Comparison of ENCODE assay signal across 8 cellular contexts in the genomic region with DNA sequence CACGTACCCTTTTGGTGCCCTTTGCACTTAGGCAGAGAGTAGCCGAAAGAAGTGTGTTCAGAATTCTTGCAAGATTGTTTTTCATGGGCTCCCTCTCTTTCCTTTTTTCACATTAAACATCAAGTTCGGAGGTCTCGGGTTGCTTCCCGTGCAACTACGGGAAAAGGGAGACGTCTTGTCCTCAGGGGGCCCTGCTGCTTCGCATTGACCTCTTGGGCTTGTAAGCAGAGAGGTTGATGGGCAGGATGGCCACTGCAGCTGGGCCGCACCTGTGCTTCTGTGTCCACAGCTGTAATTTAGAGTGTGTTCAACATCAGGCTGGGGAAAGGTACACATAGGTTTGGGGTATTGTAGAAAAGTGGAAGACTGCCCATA.
DNase-seq lines count a peak whose midpoint lies in the region; ATAC-seq and TF ChIP-seq lines count a peak whose summit lies in the region.

No MANE protein-coding gene starts in this region.

- no peaks in the 10 kb centered on the region for H3K9me3 Mint-ChIP-seq in Caco-2 (ENCODE audit: unreplicated experiment)
- no peaks in the 10 kb centered on the region for H3K9me3 Mint-ChIP-seq in activated CD4-positive, alpha-beta memory T cell treated with anti-CD3 and anti-CD28 coated beads for 36 hours

- no peak overlapping the region for H4K12ac ChIP-seq in trophoblast cell (ENCODE audit: low read depth, low read length)

- H3K79me1 ChIP-seq in trophoblast cell (ENCODE audit: low read length) = peaks cover 8% of the 10 kb centered on the region

- peak overlapping the region; percentile 94 for H4K8ac ChIP-seq in trophoblast cell (ENCODE audit: low read depth, low read length)

- ATAC-seq in gastroesophageal sphincter (no peak), HG03457 (IDR thresholded peaks at IDR 0.05; ENCODE audit: unreplicated experiment) (no peak)

- peak overlapping the region; percentile 71 for H2AFZ ChIP-seq in trophoblast cell (ENCODE audit: insufficient read depth, low read length, poor library complexity)

- CTCF ChIA-PET in Caco-2 (lab: Charles Lee) = no interaction called here
- CTCF ChIA-PET in activated CD4-positive, alpha-beta memory T cell treated with anti-CD3 and anti-CD28 coated beads for 36 hours (lab: Charles Lee) = no interaction called here

- H3K9me3 ChIP-seq in Caco-2 = no peaks in the 10 kb centered on the region
- H3K9me3 ChIP-seq in gastroesophageal sphincter = no peaks in the 10 kb centered on the region
- H3K9me3 ChIP-seq in trophoblast cell (ENCODE audit: insufficient read depth, low read depth, low read length) = no peaks in the 10 kb centered on the region

- 64 to 75% methylated on average over 7 to 9 of the region's 9 CpGs for WGBS in gastroesophageal sphincter (ENCODE audit: low coverage in 1 of 2), 2 donors
- WGBS in trophoblast cell (ENCODE audit: extremely low coverage, insufficient coverage, insufficient read length) = no CpG with 5 or more reads among the region's 9 CpGs

- peak overlapping the region; percentile 79 for H3K4me3 Mint-ChIP-seq in Caco-2 (ENCODE audit: unreplicated experiment)
- H3K4me3 Mint-ChIP-seq in activated CD4-positive, alpha-beta memory T cell treated with anti-CD3 and anti-CD28 coated beads for 36 hours = no peak overlapping the region

- TF ChIP-seq CTCF in Caco-2 (IDR thresholded peaks at IDR 0.05; ENCODE audit: insufficient read depth in 1 of 2, low read depth in 1 of 2, low read length in 1 of 2, severe bottlenecking in 1 of 2, unreplicated experiment in 1 of 2) (no peak), VCaP (conservative IDR thresholded peaks at IDR 0.05) (no peak), gastroesophageal sphincter (IDR thresholded peaks at IDR 0.05) (no peak)

- no peaks in the 10 kb centered on the region for H3K36me3 ChIP-seq in Caco-2 (ENCODE audit: control insufficient read depth, insufficient read depth, low read length)
- no peaks in the 10 kb centered on the region for H3K36me3 ChIP-seq in gastroesophageal sphincter
- no peaks in the 10 kb centered on the region for H3K36me3 ChIP-seq in trophoblast cell (ENCODE audit: control insufficient read depth in 1 of 2, insufficient read depth in 2 of 2, low read length in 2 of 2)

- peak overlapping the region; percentile 91 for H3K27ac Mint-ChIP-seq in Caco-2 (ENCODE audit: unreplicated experiment)
- no peak overlapping the region for H3K27ac Mint-ChIP-seq in activated CD4-positive, alpha-beta memory T cell treated with anti-CD3 and anti-CD28 coated beads for 36 hours

- peaks cover 13% of the 10 kb centered on the region for H3K4me1 Mint-ChIP-seq in Caco-2 (ENCODE audit: low read depth, unreplicated experiment)
- H3K4me1 Mint-ChIP-seq in activated CD4-positive, alpha-beta memory T cell treated with anti-CD3 and anti-CD28 coated beads for 36 hours (ENCODE audit: low read depth) = peaks cover 4% of the 10 kb centered on the region

- H3K27me3 ChIP-seq in Caco-2 (replicated peaks; ENCODE audit: control insufficient read depth, insufficient read depth, low read length) (no peaks in the 10 kb centered on the region), gastroesophageal sphincter (no peaks in the 10 kb centered on the region), trophoblast cell (ENCODE audit: insufficient read depth, low read length) (no peaks in the 10 kb centered on the region)

- no peak overlapping the region for H3K23ac ChIP-seq in trophoblast cell (ENCODE audit: low read length)

- H3K14ac ChIP-seq in trophoblast cell (ENCODE audit: low read length) = no peak overlapping the region

- H3K36me3 Mint-ChIP-seq in Caco-2 (ENCODE audit: insufficient read depth, unreplicated experiment) = peaks cover 7% of the 10 kb centered on the region
- H3K36me3 Mint-ChIP-seq in activated CD4-positive, alpha-beta memory T cell treated with anti-CD3 and anti-CD28 coated beads for 36 hours = no peaks in the 10 kb centered on the region

- peaks cover 2% of the 10 kb centered on the region for H3K79me2 ChIP-seq in trophoblast cell (ENCODE audit: control insufficient read depth, insufficient read depth, low read length, poor library complexity)

- H3K4me3 ChIP-seq in Caco-2 (ENCODE audit: low read depth, low read length) = peak overlapping the region; percentile 40
- H3K4me3 ChIP-seq in gastroesophageal sphincter = peak overlapping the region; percentile 26 to 65
- H3K4me3 ChIP-seq in trophoblast cell (ENCODE audit: low read depth, low read length) = no peak overlapping the region

- DNase-seq in Caco-2 (no peak), trophoblast cell (no peak), EL (no peak), SKM-1 (lab: John Stamatoyannopoulos, UW; ENCODE audit: unreplicated experiment) (no peak)
- no peak for DNase-seq in activated CD4-positive, alpha-beta memory T cell treated with anti-CD3 and anti-CD28 coated beads for 36 hours

- no peak overlapping the region for H3K18ac ChIP-seq in trophoblast cell (ENCODE audit: low read length)

- H2BK12ac ChIP-seq in trophoblast cell (ENCODE audit: low read length) = no peak overlapping the region

- TF ChIP-seq POLR2A in gastroesophageal sphincter (IDR thresholded peaks at IDR 0.05) = no peak

- no peak overlapping the region for H3K4ac ChIP-seq in trophoblast cell (ENCODE audit: low read depth, low read length)

- H3K27me3 Mint-ChIP-seq in Caco-2 (ENCODE audit: insufficient read depth, unreplicated experiment) = no peaks in the 10 kb centered on the region
- peaks cover 28% of the 10 kb centered on the region for H3K27me3 Mint-ChIP-seq in activated CD4-positive, alpha-beta memory T cell treated with anti-CD3 and anti-CD28 coated beads for 36 hours

- H3K9ac ChIP-seq in trophoblast cell (ENCODE audit: low read length) = no peak overlapping the region

- BruUV-seq in Caco-2 (replicated peaks; lab: Mats Ljungman, UMichigan) = no TSS peak

- no peak overlapping the region for H2BK5ac ChIP-seq in trophoblast cell (ENCODE audit: low read depth, low read length, poor library complexity)

- H3K4me1 ChIP-seq in Caco-2 (peaks cover 30% of the 10 kb centered on the region), gastroesophageal sphincter (peaks cover 0 to 12% (median 0%) of the 10 kb centered on the region in 3 donors), trophoblast cell (ENCODE audit: control insufficient read depth in 1 of 2, insufficient read depth in 2 of 2, low read length in 2 of 2) (peaks cover 2 to 3% of the 10 kb centered on the region in 2 experiments)

- H2BK120ac ChIP-seq in trophoblast cell (ENCODE audit: insufficient read depth, low read length, poor library complexity) = no peak overlapping the region

- no peak overlapping the region for H2AK5ac ChIP-seq in trophoblast cell (ENCODE audit: low read length)

- peak overlapping the region; percentile 81 for H3K27ac ChIP-seq in VCaP
- peak overlapping the region in 2 of 4 donors; percentile 79 to 81 for H3K27ac ChIP-seq in gastroesophageal sphincter
- no peak overlapping the region for H3K27ac ChIP-seq in trophoblast cell (ENCODE audit: low read depth, low read length)

- TF ChIP-seq EP300 in gastroesophageal sphincter (IDR thresholded peaks at IDR 0.05) = no peak

- intact Hi-C loops in Caco-2 (cut with micrococcal nuclease; ENCODE audit: unreplicated experiment) = no loop called here
- intact Hi-C loops in activated CD4-positive, alpha-beta memory T cell treated with anti-CD3 and anti-CD28 coated beads for 36 hours (cut with micrococcal nuclease) = no loop called here

- peak overlapping the region; percentile 72 for H3K4me2 ChIP-seq in trophoblast cell (ENCODE audit: low read length)

- peak overlapping the region; percentile 89 for H4K91ac ChIP-seq in trophoblast cell (ENCODE audit: low read depth, low read length)

- POLR2A ChIA-PET in Caco-2 (lab: Charles Lee) = interaction anchor here (1.2 to 1.8 kb wide), 2 partner anchors 27 to 63 kb away, joined by 4 to 8 read pairs; no protein-coding TSS in a partner anchor
- POLR2A ChIA-PET in activated CD4-positive, alpha-beta memory T cell treated with anti-CD3 and anti-CD28 coated beads for 36 hours (lab: Charles Lee) = no interaction called here
